Comparison of ENCODE assay signal across 8 cellular contexts in genomic region chr7:50962962-50963374, GRCh38.
A peak's percentile ranks its signal among the peaks of the same experiment; 100 is the strongest.
DNase-seq lines count a peak whose midpoint lies in the region; ATAC-seq and TF ChIP-seq lines count a peak whose summit lies in the region.

No MANE protein-coding gene starts in this region.

- H3K9me3 Mint-ChIP-seq in T-helper 2 cell treated with Interferon-gamma antibody and Interleukin-4, amounts not matched to agents 5 μg/mL and 100 μg/mL, for 36 hours: peaks cover 12% of the 10 kb centered on the region

- TF ChIP-seq CTCF in AG10803 (conservative IDR thresholded peaks at IDR 0.05; ENCODE audit: low read length): no peak
- no peak for TF ChIP-seq CTCF in epithelial cell of esophagus (IDR thresholded peaks at IDR 0.05; ENCODE audit: insufficient read depth, low read depth, low read length, missing control alignments)

- H3K4me3 ChIP-seq in AG10803 (ENCODE audit: low read length) (no peak overlapping the region), HAP-1 (no peak overlapping the region), epithelial cell of esophagus (ENCODE audit: low read length) (no peak overlapping the region)

- no peak overlapping the region for H3K27ac Mint-ChIP-seq in T-helper 2 cell treated with Interferon-gamma antibody and Interleukin-4, amounts not matched to agents 5 μg/mL and 100 μg/mL, for 36 hours

- in situ Hi-C loops in HAP-1 (cut with MboI; ENCODE audit: low sequenced_read_pairs): no loop called here

- H3K36me3 Mint-ChIP-seq in T-helper 2 cell treated with Interferon-gamma antibody and Interleukin-4, amounts not matched to agents 5 μg/mL and 100 μg/mL, for 36 hours (ENCODE audit: low read depth): no peaks in the 10 kb centered on the region

- H3K9me3 ChIP-seq in HAP-1: no peaks in the 10 kb centered on the region

- peaks cover 7% of the 10 kb centered on the region for H3K4me1 ChIP-seq in HAP-1

- ATAC-seq in HG03135 (IDR thresholded peaks at IDR 0.05; ENCODE audit: unreplicated experiment): no peak

- H3K27me3 ChIP-seq in HAP-1 (ENCODE audit: low read depth): no peaks in the 10 kb centered on the region

- H3K27me3 Mint-ChIP-seq in T-helper 2 cell treated with Interferon-gamma antibody and Interleukin-4, amounts not matched to agents 5 μg/mL and 100 μg/mL, for 36 hours (ENCODE audit: low read depth): peaks cover 3% of the 10 kb centered on the region

- no peaks in the 10 kb centered on the region for H3K4me1 Mint-ChIP-seq in T-helper 2 cell treated with Interferon-gamma antibody and Interleukin-4, amounts not matched to agents 5 μg/mL and 100 μg/mL, for 36 hours (ENCODE audit: low read depth)

- DNase-seq in AG10803 (ENCODE audit: low read depth) (peak; percentile 25), HAP-1 (ENCODE audit: low spot score in 2 of 2) (peak; percentile 56 to 76), NCI-H510A (lab: John Stamatoyannopoulos, UW) (peak; percentile 89), epithelial cell of esophagus (ENCODE audit: low read depth) (peak; percentile 43), pulmonary artery endothelial cell (ENCODE audit: low read depth, low spot score) (peak; percentile 71)
- DNase-seq in T-helper 2 cell treated with Interferon-gamma antibody and Interleukin-4, amounts not matched to agents 5 μg/mL and 100 μg/mL, for 36 hours (ENCODE audit: low spot score): no peak
- no peak for DNase-seq in activated T-cell treated with anti-CD3 and anti-CD28 coated beads, Interleukin-2, amount 50 U/mL, for 48 hours

- H3K4me3 Mint-ChIP-seq in T-helper 2 cell treated with Interferon-gamma antibody and Interleukin-4, amounts not matched to agents 5 μg/mL and 100 μg/mL, for 36 hours: no peak overlapping the region

- no peaks in the 10 kb centered on the region for H3K36me3 ChIP-seq in HAP-1 (replicated peaks)

Comparison
In these comparisons a context has a peak if more than half of its experiments do, and no peak if none do; other contexts are left out.
1. DNase-seq: peak in AG10803 (single experiment), HAP-1 (2 of 2), NCI-H510A (single experiment), epithelial cell of esophagus (single experiment) and pulmonary artery endothelial cell (single experiment); none in T-helper 2 cell treated with Interferon-gamma antibody and Interleukin-4, amounts not matched to agents 5 μg/mL and 100 μg/mL, for 36 hours (single experiment) and activated T-cell treated with anti-CD3 and anti-CD28 coated beads, Interleukin-2, amount 50 U/mL, for 48 hours (0 of 2).